18 cellular contexts compared by ENCODE assay signal in the genomic region with DNA sequence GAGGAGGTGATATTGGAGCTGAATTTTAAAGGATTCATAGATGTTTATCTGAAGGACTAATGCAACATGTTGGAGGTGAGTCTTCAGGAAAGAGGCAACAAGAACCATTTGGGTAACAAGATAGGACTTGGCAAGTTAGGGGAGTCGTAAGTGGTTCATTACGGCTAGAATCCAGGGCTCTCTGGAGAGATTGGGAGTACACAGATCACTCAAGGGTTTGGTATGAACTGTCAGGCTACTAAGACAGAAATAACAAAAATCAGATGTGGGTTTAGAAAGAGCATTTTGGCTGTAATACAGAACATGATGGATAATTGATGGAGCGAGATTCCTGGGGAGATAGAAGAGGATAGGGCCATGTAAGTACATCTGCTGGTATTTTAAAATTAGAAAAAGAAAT.
"Had no signal": no experiment of that assay in that cellular context is flagged by ENCODE, and none has a peak within 500 bp of the region (broad histone marks: within the 10 kb centered on the region; RNA-seq: fewer than 3 reads in every experiment).

No MANE protein-coding gene starts in this region.

- H3K27me3 Mint-ChIP-seq: T-cell had no signal

- H3K9me3 Mint-ChIP-seq: endodermal cell; stimulated activated naive CD8-positive, alpha-beta T cell treated with anti-CD3 and anti-CD28 coated beads, Interleukin-15, Interleukin-2, amounts not matched to agents 100 ng/mL and 50 ng/mL, for 24 hours; T-cell had no signal

- H3K27ac ChIP-seq: cardiac muscle cell, heart left ventricle, prostate gland, upper lobe of left lung had no signal

- H3K4me1 ChIP-seq: prostate gland had no signal

- H3K4me2 ChIP-seq: smooth muscle cell had no signal

- ATAC-seq: activated CD8-positive, alpha-beta memory T cell treated with anti-CD3 and anti-CD28 coated beads, Interleukin-2, amount 10 ng/mL, durations not matched to agents 7 days and 5 days; heart left ventricle; right cardiac atrium; T-cell had no signal

- H3K4me3 ChIP-seq: cardiac muscle cell, heart left ventricle, prostate gland, smooth muscle cell, upper lobe of left lung had no signal

- H3K36me3 Mint-ChIP-seq: activated CD8-positive, alpha-beta memory T cell treated with anti-CD3 and anti-CD28 coated beads, Interleukin-2, amount 10 ng/mL, durations not matched to agents 7 days and 5 days had no signal

- H3K4me3 Mint-ChIP-seq: activated CD8-positive, alpha-beta memory T cell treated with anti-CD3 and anti-CD28 coated beads, Interleukin-2, amount 10 ng/mL, durations not matched to agents 7 days and 5 days; endodermal cell; nephron progenitor cell; stimulated activated naive CD8-positive, alpha-beta T cell treated with anti-CD3 and anti-CD28 coated beads, Interleukin-15, Interleukin-2, amounts not matched to agents 100 ng/mL and 50 ng/mL, for 24 hours; T-cell had no signal

- DNase-seq: activated CD4-positive, alpha-beta T cell treated with anti-CD3 and anti-CD28 coated beads for 1 hour; activated CD4-positive, alpha-beta T cell treated with anti-CD3 and anti-CD28 coated beads, Interleukin-2, amount 50 U/mL, for 48 hours; activated CD8-positive, alpha-beta memory T cell treated with anti-CD3 and anti-CD28 coated beads, Interleukin-2, amount 10 ng/mL, durations not matched to agents 7 days and 5 days; activated effector memory CD4-positive, alpha-beta T cell treated with Interleukin-2 at 50 U/mL for 16 hours; activated naive CD4-positive, alpha-beta T cell treated with anti-CD3 and anti-CD28 coated beads, Interleukin-2, amount 50 U/mL, for 16 hours; activated T-cell treated with anti-CD3 and anti-CD28 coated beads, Interleukin-2, amount 50 U/mL, for 1 hour; endodermal cell; heart left ventricle; nephron progenitor cell; occipital lobe; right cardiac atrium; T-cell; T1000; upper lobe of left lung had no signal

- H3K27me3 ChIP-seq: cardiac muscle cell, upper lobe of left lung had no signal

- H3K9me3 ChIP-seq: heart left ventricle, prostate gland, upper lobe of left lung had no signal

- H3K27ac Mint-ChIP-seq: activated CD8-positive, alpha-beta memory T cell treated with anti-CD3 and anti-CD28 coated beads, Interleukin-2, amount 10 ng/mL, durations not matched to agents 7 days and 5 days; endodermal cell; nephron progenitor cell; stimulated activated naive CD8-positive, alpha-beta T cell treated with anti-CD3 and anti-CD28 coated beads, Interleukin-15, Interleukin-2, amounts not matched to agents 100 ng/mL and 50 ng/mL, for 24 hours; T-cell had no signal

- H3K36me3 ChIP-seq: cardiac muscle cell, heart left ventricle, prostate gland, upper lobe of left lung had no signal
